In the genomic region with DNA sequence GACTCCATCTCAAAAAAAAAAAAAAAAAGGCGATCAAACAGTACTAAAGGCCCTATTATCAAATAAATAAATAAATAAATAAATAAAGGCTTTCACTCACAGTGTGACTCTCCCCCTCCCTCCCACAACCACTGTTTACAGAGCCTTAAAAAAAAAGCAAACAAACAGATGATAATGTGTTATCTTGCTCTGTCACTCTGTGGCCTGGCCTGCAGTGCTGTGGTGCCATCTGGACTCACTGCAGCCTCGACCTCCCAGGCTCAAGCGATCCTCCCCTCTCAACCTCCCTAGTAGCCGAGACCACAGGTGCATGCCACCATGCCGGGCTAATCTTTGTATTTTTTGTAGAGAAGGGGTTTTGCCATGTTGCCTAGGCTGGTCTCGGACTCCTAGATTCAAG, we compare ENCODE assay signal across 9 cellular contexts.
"Had no signal": no experiment of that assay in that cellular context is flagged by ENCODE, and none has a peak within 500 bp of the region (broad histone marks: within the 10 kb centered on the region; RNA-seq: fewer than 3 reads in every experiment).

No MANE protein-coding gene starts in this region.

- H3K27me3 Mint-ChIP-seq: activated CD4-positive, alpha-beta T cell treated with anti-CD3 and anti-CD28 coated beads for 36 hours had no signal

- H3K27me3 ChIP-seq: gastroesophageal sphincter had no signal

- H3K4me3 Mint-ChIP-seq: activated CD4-positive, alpha-beta T cell treated with anti-CD3 and anti-CD28 coated beads for 36 hours; stimulated activated effector memory CD8-positive, alpha-beta T cell treated with anti-CD3 and anti-CD28 coated beads, Interleukin-12 subunit alpha, Interleukin-12 subunit beta, amount 100 ng/mL, for 72 hours; stimulated activated naive CD8-positive, alpha-beta T cell treated with anti-CD3 and anti-CD28 coated beads, Interleukin-15, Interleukin-2, amounts not matched to agents 100 ng/mL and 50 ng/mL, for 24 hours had no signal

- FAIRE-seq: endometrium, small intestine had no signal

- H3K4me3 ChIP-seq: gastroesophageal sphincter, lung, thoracic aorta had no signal

- H3K36me3 Mint-ChIP-seq: natural killer cell; stimulated activated effector memory CD8-positive, alpha-beta T cell treated with anti-CD3 and anti-CD28 coated beads, Interleukin-12 subunit alpha, Interleukin-12 subunit beta, amount 100 ng/mL, for 72 hours had no signal

- H3K27ac Mint-ChIP-seq: activated CD4-positive, alpha-beta T cell treated with anti-CD3 and anti-CD28 coated beads for 36 hours; stimulated activated effector memory CD8-positive, alpha-beta T cell treated with anti-CD3 and anti-CD28 coated beads, Interleukin-12 subunit alpha, Interleukin-12 subunit beta, amount 100 ng/mL, for 72 hours; stimulated activated naive CD8-positive, alpha-beta T cell treated with anti-CD3 and anti-CD28 coated beads, Interleukin-15, Interleukin-2, amounts not matched to agents 100 ng/mL and 50 ng/mL, for 24 hours had no signal

- H3K36me3 ChIP-seq: gastroesophageal sphincter, thoracic aorta had no signal

- H3K9me3 ChIP-seq: gastroesophageal sphincter, thoracic aorta had no signal

- H3K9me3 Mint-ChIP-seq: natural killer cell; stimulated activated effector memory CD8-positive, alpha-beta T cell treated with anti-CD3 and anti-CD28 coated beads, Interleukin-12 subunit alpha, Interleukin-12 subunit beta, amount 100 ng/mL, for 72 hours; stimulated activated naive CD8-positive, alpha-beta T cell treated with anti-CD3 and anti-CD28 coated beads, Interleukin-15, Interleukin-2, amounts not matched to agents 100 ng/mL and 50 ng/mL, for 24 hours had no signal
